1 cellular context compared by ENCODE assay signal in genomic region chr10:1064172-1064571, GRCh38.
TF ChIP-seq lines count a peak whose summit lies in the region.

No MANE protein-coding gene starts in this region.

TF ChIP-seq in endothelial cell of umbilical vein, 7 proteins besides CTCF, POLR2A, EP300 and RAD21:
- no peak for TF ChIP-seq GATA2 (IDR thresholded peaks at IDR 0.05; ENCODE audit: insufficient read depth, insufficient read length, low read depth, low read length)
- no peak for TF ChIP-seq JUN (IDR thresholded peaks at IDR 0.05; ENCODE audit: borderline replicate concordance, insufficient read depth, insufficient read length, low read depth)
- TF ChIP-seq MAX (IDR thresholded peaks at IDR 0.05; ENCODE audit: insufficient read depth, insufficient read length), result no peak
- TF ChIP-seq EZH2 (IDR thresholded peaks at IDR 0.05; ENCODE audit: borderline replicate concordance, low read depth, low read length, severe bottlenecking), result no peak
